In the genomic region with DNA sequence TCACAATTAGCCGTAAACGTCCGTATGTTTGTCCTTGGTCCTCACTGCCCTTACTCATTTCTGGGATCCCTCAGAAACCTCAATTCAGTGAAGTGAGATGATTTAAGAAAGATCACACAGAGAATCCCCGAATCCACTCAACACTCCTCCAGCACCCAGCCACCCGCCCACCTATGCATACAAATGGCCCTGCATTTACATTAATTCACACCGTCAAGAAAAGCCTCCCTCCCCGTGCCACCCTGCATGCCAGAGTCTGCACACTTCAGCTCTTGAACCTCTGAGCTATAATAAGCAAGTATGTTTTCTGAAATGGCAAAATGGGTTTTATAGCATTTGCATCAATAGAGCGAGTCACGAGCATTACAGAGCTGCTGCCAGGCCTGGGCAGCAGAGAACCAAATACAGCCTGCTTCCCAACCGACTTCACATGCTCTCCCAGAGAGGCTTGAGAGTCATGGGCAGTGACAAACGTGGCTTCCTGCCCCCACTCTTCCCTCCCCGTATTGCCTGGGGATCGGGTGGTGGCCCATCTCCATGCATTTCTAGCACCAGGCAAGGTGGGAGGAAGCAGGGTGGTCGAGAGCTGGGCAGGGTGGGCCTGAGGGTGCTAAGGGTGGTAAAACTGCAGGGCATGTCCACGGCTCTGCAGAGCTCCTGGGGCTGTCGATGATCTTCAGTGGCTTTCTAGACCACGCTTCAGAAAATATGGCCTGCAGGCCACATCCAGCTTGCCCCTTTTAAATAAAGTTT, we compare ENCODE assay signal across 25 cellular contexts.
"Had no signal": no experiment of that assay in that cellular context is flagged by ENCODE, and none has a peak within 500 bp of the region (broad histone marks: within the 10 kb centered on the region; RNA-seq: fewer than 3 reads in every experiment).

No MANE protein-coding gene starts in this region.

- H3K36me3 ChIP-seq: brain microvascular endothelial cell, heart left ventricle had no signal

- H3K4me3 ChIP-seq: heart left ventricle had no signal

- DNase-seq: activated CD4-positive, alpha-beta T cell treated with anti-CD3 and anti-CD28 coated beads for 1 hour; activated CD4-positive, alpha-beta T cell treated with anti-CD3 and anti-CD28 coated beads for 4 hours; activated CD4-positive, alpha-beta T cell treated with anti-CD3 and anti-CD28 coated beads, Interleukin-2, amount 10 ng/mL, durations not matched to agents 7 days and 5 days; activated CD4-positive, alpha-beta T cell treated with anti-CD3 and anti-CD28 coated beads, Interleukin-2, amount 50 U/mL, for 4 hours; activated CD8-positive, alpha-beta memory T cell treated with anti-CD3 and anti-CD28 coated beads for 24 hours; activated CD8-positive, alpha-beta T cell treated with anti-CD3 and anti-CD28 coated beads for 36 hours; activated effector memory CD4-positive, alpha-beta T cell treated with Interleukin-2 at 50 U/mL for 16 hours; activated gamma-delta T cell treated with Interleukin-2 at 50 U/mL for 16 hours; activated naive CD4-positive, alpha-beta T cell treated with anti-CD3 and anti-CD28 coated beads, Interleukin-2, amount 50 U/mL, for 16 hours; activated naive CD4-positive, alpha-beta T cell treated with Interleukin-2 at 50 U/mL for 16 hours; activated T-cell treated with anti-CD3 and anti-CD28 coated beads, Interleukin-2, amount 50 U/mL, for 4 hours; amniotic stem cell; brain microvascular endothelial cell; cortex of kidney; dermis blood vessel endothelial cell; effector memory CD4-positive, alpha-beta T cell; endodermal cell; foreskin fibroblast; heart left ventricle; T-helper 2 cell had no signal

- FAIRE-seq: astrocyte, bronchial epithelial cell, frontal cortex had no signal

- ATAC-seq: activated CD8-positive, alpha-beta T cell treated with anti-CD3 and anti-CD28 coated beads for 36 hours; activated T-cell treated with anti-CD3 and anti-CD28 coated beads, Interleukin-2, amount 50 U/mL, for 4 hours; activated T-helper 17 cell treated with anti-CD3 and anti-CD28 coated beads, Interleukin-2, amount 50 U/mL, for 72 hours; esophagus mucosa; heart left ventricle had no signal

- H3K27ac ChIP-seq: brain microvascular endothelial cell, heart left ventricle had no signal

- H3K27me3 ChIP-seq: brain microvascular endothelial cell had no signal

- H3K4me1 ChIP-seq: heart left ventricle had no signal
